ENCODE assay signal across 8 cellular contexts in genomic region chr16:85437161-85438052, GRCh38.
A peak's percentile ranks its signal among the peaks of the same experiment; 100 is the strongest.
DNase-seq lines count a peak whose midpoint lies in the region; ATAC-seq and TF ChIP-seq lines count a peak whose summit lies in the region.
"Had no signal": no experiment of that assay in that cellular context is flagged by ENCODE, and none has a peak within 500 bp of the region (broad histone marks: within the 10 kb centered on the region; RNA-seq: fewer than 3 reads in every experiment).

No MANE protein-coding gene starts in this region.

- TF ChIP-seq CTCF in Peyer's patch (IDR thresholded peaks at IDR 0.05) (peak in 2 of 6 experiments; percentile 3 to 26), testis (IDR thresholded peaks at IDR 0.05) (no peak), thyroid gland (IDR thresholded peaks at IDR 0.05) (no peak)

- no peak for ATAC-seq in HG02973 (IDR thresholded peaks at IDR 0.05; ENCODE audit: unreplicated experiment)

- DNase-seq in Kasumi-1 (lab: John Stamatoyannopoulos, UW), result peak; percentile 57 to 71
- DNase-seq in Peyer's patch, result peak in 2 of 3 donors; percentile 81
- DNase-seq in testis, result peak; percentile 76
- no peak for DNase-seq in thyroid gland
- DNase-seq in activated naive CD8-positive, alpha-beta T cell treated with anti-CD3 and anti-CD28 coated beads for 36 hours, result no peak
- DNase-seq: stimulated activated CD8-positive, alpha-beta memory T cell treated with anti-CD3 and anti-CD28 coated beads, Interleukin-4, amount 100 ng/mL, for 48 hours had no signal

- no peaks in the 10 kb centered on the region for H3K9me3 Mint-ChIP-seq in activated naive CD8-positive, alpha-beta T cell treated with anti-CD3 and anti-CD28 coated beads for 36 hours

- H3K9me3 ChIP-seq in Peyer's patch (no peaks in the 10 kb centered on the region), iPS-15b (ENCODE audit: control insufficient read depth, insufficient read depth, low read length) (no peaks in the 10 kb centered on the region), testis (no peaks in the 10 kb centered on the region), thyroid gland (no peaks in the 10 kb centered on the region)

- peak in 1 of 2 donors; percentile 26 for TF ChIP-seq POLR2A in Peyer's patch (IDR thresholded peaks at IDR 0.05)
- no peak for TF ChIP-seq POLR2A in testis (IDR thresholded peaks at IDR 0.05)
- no peak for TF ChIP-seq POLR2A in thyroid gland (IDR thresholded peaks at IDR 0.05)

- H3K36me3 ChIP-seq in Peyer's patch (no peaks in the 10 kb centered on the region), iPS-15b (ENCODE audit: control insufficient read depth, insufficient read depth, low read length) (no peaks in the 10 kb centered on the region), testis (ENCODE audit: low read depth, missing control alignments) (no peaks in the 10 kb centered on the region), thyroid gland (no peaks in the 10 kb centered on the region)

- WGBS in testis, 2 donors, result 53 to 63% methylated on average over 24 to 25 of the region's 25 CpGs
- 75 to 84% methylated on average over 23 to 24 of the region's 25 CpGs for WGBS in thyroid gland, 2 donors

- H3K4me3 ChIP-seq in Peyer's patch (peak overlapping the region in 2 of 4 donors; percentile 5 to 34), iPS-15b (ENCODE audit: low read depth, low read length) (peak overlapping the region; percentile 35), testis (no peak overlapping the region), thyroid gland (replicated peaks in 1 of 3) (no peak overlapping the region)

- H3K4me3 Mint-ChIP-seq in activated naive CD8-positive, alpha-beta T cell treated with anti-CD3 and anti-CD28 coated beads for 36 hours, result no peak overlapping the region

- H3K4me1 ChIP-seq in Peyer's patch (peaks cover 0 to 22% (median 4%) of the 10 kb centered on the region in 4 donors), iPS-15b (ENCODE audit: control insufficient read depth, insufficient read depth, low read length) (peaks cover 21% of the 10 kb centered on the region), testis (peaks cover 26% of the 10 kb centered on the region), thyroid gland (no peaks in the 10 kb centered on the region)

- H3K27me3 ChIP-seq in Peyer's patch (no peaks in the 10 kb centered on the region), iPS-15b (ENCODE audit: control insufficient read depth, insufficient read depth, low read length) (peaks cover 7% of the 10 kb centered on the region), testis (no peaks in the 10 kb centered on the region), thyroid gland (no peaks in the 10 kb centered on the region)

- no peaks in the 10 kb centered on the region for H3K36me3 Mint-ChIP-seq in activated naive CD8-positive, alpha-beta T cell treated with anti-CD3 and anti-CD28 coated beads for 36 hours

- no peaks in the 10 kb centered on the region for H3K4me1 Mint-ChIP-seq in activated naive CD8-positive, alpha-beta T cell treated with anti-CD3 and anti-CD28 coated beads for 36 hours

- H3K27me3 Mint-ChIP-seq in activated naive CD8-positive, alpha-beta T cell treated with anti-CD3 and anti-CD28 coated beads for 36 hours, result no peaks in the 10 kb centered on the region

- peak overlapping the region; percentile 70 for H3K9ac ChIP-seq in iPS-15b (ENCODE audit: low read depth, low read length)

- intact Hi-C loops in testis (cut with DNase I; ENCODE audit: low total_unique reads), result no loop called here
- intact Hi-C loops in thyroid gland (cut with DNase I), result no loop called here

- H3K27ac ChIP-seq in Peyer's patch, result peak overlapping the region; percentile 63 to 87 (median 76)
- peak overlapping the region; percentile 9 to 83 for H3K27ac ChIP-seq in testis
- peak overlapping the region in 1 of 3 donors; percentile 24 for H3K27ac ChIP-seq in thyroid gland

- no peak overlapping the region for H3K27ac Mint-ChIP-seq in activated naive CD8-positive, alpha-beta T cell treated with anti-CD3 and anti-CD28 coated beads for 36 hours

Comparison
In these comparisons a context has a peak if more than half of its experiments do, and no peak if none do; other contexts are left out.
1. DNase-seq: peak in Kasumi-1 (2 of 2), Peyer's patch (2 of 3) and testis (single experiment); none in thyroid gland (0 of 2) and activated naive CD8-positive, alpha-beta T cell treated with anti-CD3 and anti-CD28 coated beads for 36 hours (single experiment).